Comparison of ENCODE assay signal across 8 cellular contexts in genomic region chr1:59570524-59570923, GRCh38.
DNase-seq lines count a peak whose midpoint lies in the region; ATAC-seq and TF ChIP-seq lines count a peak whose summit lies in the region.

No MANE protein-coding gene starts in this region.

- peaks cover 4% of the 10 kb centered on the region for H3K36me3 Mint-ChIP-seq in activated T-cell treated with anti-CD3 and anti-CD28 coated beads, Interleukin-2, amount 50 U/mL, for 24 hours (ENCODE audit: low read depth)

- H3K4ac ChIP-seq in trophoblast cell (ENCODE audit: low read depth, low read length) = no peak overlapping the region

- no peaks in the 10 kb centered on the region for H3K36me3 ChIP-seq in DND-41 (ENCODE audit: insufficient read depth, low read length)
- H3K36me3 ChIP-seq in trophoblast cell (ENCODE audit: control insufficient read depth in 1 of 2, insufficient read depth in 2 of 2, low read length in 2 of 2) = peaks cover 2% of the 10 kb centered on the region in 2 experiments

- H2BK12ac ChIP-seq in trophoblast cell (ENCODE audit: low read length) = no peak overlapping the region

- peaks cover 59% of the 10 kb centered on the region for H3K4me1 ChIP-seq in DND-41 (ENCODE audit: insufficient read depth, low read length)
- H3K4me1 ChIP-seq in trophoblast cell (ENCODE audit: control insufficient read depth in 1 of 2, insufficient read depth in 2 of 2, low read length in 2 of 2) = peaks cover 0 to 4% of the 10 kb centered on the region in 2 experiments

- no peak overlapping the region for H2BK5ac ChIP-seq in trophoblast cell (ENCODE audit: low read depth, low read length, poor library complexity)

- H4K91ac ChIP-seq in trophoblast cell (ENCODE audit: low read depth, low read length) = peak overlapping the region; percentile 51

- no peak overlapping the region for H2BK120ac ChIP-seq in trophoblast cell (ENCODE audit: insufficient read depth, low read length, poor library complexity)

- peaks cover 30% of the 10 kb centered on the region for H3K4me1 Mint-ChIP-seq in activated T-cell treated with anti-CD3 and anti-CD28 coated beads, Interleukin-2, amount 50 U/mL, for 24 hours (ENCODE audit: low read depth)

- H3K27ac Mint-ChIP-seq in activated T-cell treated with anti-CD3 and anti-CD28 coated beads, Interleukin-2, amount 50 U/mL, for 24 hours = no peak overlapping the region

- peaks cover 2% of the 10 kb centered on the region for H3K79me1 ChIP-seq in trophoblast cell (ENCODE audit: low read length)

- no peak overlapping the region for H2AK5ac ChIP-seq in trophoblast cell (ENCODE audit: low read length)

- H3K4me3 ChIP-seq in DND-41 (ENCODE audit: low read depth in 1 of 2, low read length in 2 of 2) (peak overlapping the region in 1 of 2 experiments; percentile 32; a peak in 2 of 4 replicates), trophoblast cell (ENCODE audit: low read depth, low read length) (no peak overlapping the region)

- H3K9ac ChIP-seq in DND-41 (ENCODE audit: low read depth, low read length) (peak overlapping the region; percentile 33), trophoblast cell (ENCODE audit: low read length) (no peak overlapping the region)

- ATAC-seq in DND-41 (ENCODE audit: insufficient read depth, low read depth) (peak; percentile 97), GM21529 (IDR thresholded peaks at IDR 0.05; ENCODE audit: unreplicated experiment) (peak; percentile 83), SK-N-SH treated with all-trans-retinoic acid at 6 μM for 48 hours (no peak)

- no peak overlapping the region for H3K14ac ChIP-seq in trophoblast cell (ENCODE audit: low read length)

- no peak overlapping the region for H3K23ac ChIP-seq in trophoblast cell (ENCODE audit: low read length)

- no peak overlapping the region for H3K18ac ChIP-seq in trophoblast cell (ENCODE audit: low read length)

- H3K9me3 Mint-ChIP-seq in activated T-cell treated with anti-CD3 and anti-CD28 coated beads, Interleukin-2, amount 50 U/mL, for 24 hours = peaks cover 10% of the 10 kb centered on the region

- no CpG with 5 or more reads among the region's 3 CpGs for WGBS in trophoblast cell (ENCODE audit: extremely low coverage, insufficient coverage, insufficient read length)

- H2AFZ ChIP-seq in DND-41 (ENCODE audit: low read depth, low read length) = no peak overlapping the region
- no peak overlapping the region for H2AFZ ChIP-seq in trophoblast cell (ENCODE audit: insufficient read depth, low read length, poor library complexity)

- peak overlapping the region; percentile 57 for H3K4me2 ChIP-seq in DND-41 (ENCODE audit: insufficient read depth, low read length)
- peak overlapping the region; percentile 5 for H3K4me2 ChIP-seq in trophoblast cell (ENCODE audit: low read length)

- H4K12ac ChIP-seq in trophoblast cell (ENCODE audit: low read depth, low read length) = no peak overlapping the region

- H3K4me3 Mint-ChIP-seq in activated T-cell treated with anti-CD3 and anti-CD28 coated beads, Interleukin-2, amount 50 U/mL, for 24 hours = no peak overlapping the region

- no peak overlapping the region for H4K8ac ChIP-seq in trophoblast cell (ENCODE audit: low read depth, low read length)

- H3K9me3 ChIP-seq in DND-41 (ENCODE audit: insufficient read depth, low read length, severe bottlenecking) (peaks cover 2% of the 10 kb centered on the region), trophoblast cell (ENCODE audit: insufficient read depth, low read depth, low read length) (peaks cover 2% of the 10 kb centered on the region)

- H3K79me2 ChIP-seq in DND-41 (ENCODE audit: insufficient read depth, low read length) = no peaks in the 10 kb centered on the region
- no peaks in the 10 kb centered on the region for H3K79me2 ChIP-seq in trophoblast cell (ENCODE audit: control insufficient read depth, insufficient read depth, low read length, poor library complexity)

- no peaks in the 10 kb centered on the region for H3K27me3 Mint-ChIP-seq in activated T-cell treated with anti-CD3 and anti-CD28 coated beads, Interleukin-2, amount 50 U/mL, for 24 hours

- peak; percentile 81 for DNase-seq in DND-41
- DNase-seq in NAMALWA (ENCODE audit: low spot score) = peak; percentile 8
- peak; percentile 28 for DNase-seq in activated T-cell treated with anti-CD3 and anti-CD28 coated beads, Interleukin-2, amount 50 U/mL, for 24 hours
- DNase-seq in trophoblast cell = no peak
- no peak for DNase-seq in islet precursor cell
- DNase-seq in activated CD8-positive, alpha-beta memory T cell treated with anti-CD3 and anti-CD28 coated beads for 24 hours = no peak

- H4K20me1 ChIP-seq in DND-41 (ENCODE audit: insufficient read depth, low read length) = no peaks in the 10 kb centered on the region

- H3K27me3 ChIP-seq in DND-41 (ENCODE audit: insufficient read depth, low read length, poor library complexity) (no peaks in the 10 kb centered on the region), trophoblast cell (ENCODE audit: insufficient read depth, low read length) (no peaks in the 10 kb centered on the region)

- no peak for TF ChIP-seq CTCF in DND-41 (IDR thresholded peaks at IDR 0.05; ENCODE audit: borderline replicate concordance, extremely low read depth, low read length, poor library complexity, severe bottlenecking)

- H3K27ac ChIP-seq in DND-41 (ENCODE audit: low read length) (peak overlapping the region; percentile 76), trophoblast cell (ENCODE audit: low read depth, low read length) (peak overlapping the region; percentile 52)

TF ChIP-seq in SK-N-SH treated with all-trans-retinoic acid at 6 μM for 48 hours, 23 proteins besides CTCF, POLR2A, EP300 and RAD21 (continues in another document):
- TF ChIP-seq CSRNP3 (CRISPR knock-in tag; IDR thresholded peaks at IDR 0.05) (no peak), POU6F1 (CRISPR knock-in tag; IDR thresholded peaks at IDR 0.05; ENCODE audit: borderline replicate concordance, low read depth) (no peak), PATZ1 (CRISPR knock-in tag; IDR thresholded peaks at IDR 0.05; ENCODE audit: borderline replicate concordance) (no peak), TCF4 (CRISPR knock-in tag; IDR thresholded peaks at IDR 0.05; ENCODE audit: borderline replicate concordance) (no peak), ZNF70 (CRISPR knock-in tag; IDR thresholded peaks at IDR 0.05) (no peak), ZNF565 (CRISPR knock-in tag; conservative IDR thresholded peaks at IDR 0.05; ENCODE audit: low read depth) (no peak), ZFP3 (CRISPR knock-in tag; IDR thresholded peaks at IDR 0.05) (no peak), ZFP30 (CRISPR knock-in tag; IDR thresholded peaks at IDR 0.05) (no peak), ARNTL (CRISPR knock-in tag; IDR thresholded peaks at IDR 0.05; ENCODE audit: borderline replicate concordance, low read depth) (no peak), ISL1 (CRISPR knock-in tag; IDR thresholded peaks at IDR 0.05) (no peak), CSDC2 (CRISPR knock-in tag; IDR thresholded peaks at IDR 0.05) (no peak)
- TF ChIP-seq, protein P1, sequence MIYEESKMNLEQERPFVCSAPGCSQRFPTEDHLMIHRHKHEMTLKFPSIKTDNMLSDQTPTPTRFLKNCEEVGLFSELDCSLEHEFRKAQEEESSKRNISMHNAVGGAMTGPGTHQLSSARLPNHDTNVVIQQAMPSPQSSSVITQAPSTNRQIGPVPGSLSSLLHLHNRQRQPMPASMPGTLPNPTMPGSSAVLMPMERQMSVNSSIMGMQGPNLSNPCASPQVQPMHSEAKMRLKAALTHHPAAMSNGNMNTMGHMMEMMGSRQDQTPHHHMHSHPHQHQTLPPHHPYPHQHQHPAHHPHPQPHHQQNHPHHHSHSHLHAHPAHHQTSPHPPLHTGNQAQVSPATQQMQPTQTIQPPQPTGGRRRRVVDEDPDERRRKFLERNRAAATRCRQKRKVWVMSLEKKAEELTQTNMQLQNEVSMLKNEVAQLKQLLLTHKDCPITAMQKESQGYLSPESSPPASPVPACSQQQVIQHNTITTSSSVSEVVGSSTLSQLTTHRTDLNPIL (CRISPR knock-in tag; IDR thresholded peaks at IDR 0.05; ENCODE audit: low read depth) = no peak

Comparison
In these comparisons a context has a peak if more than half of its experiments do, and no peak if none do; other contexts are left out.
1. DNase-seq: peak in DND-41 (single experiment), NAMALWA (single experiment) and activated T-cell treated with anti-CD3 and anti-CD28 coated beads, Interleukin-2, amount 50 U/mL, for 24 hours (single experiment); none in trophoblast cell (0 of 2), islet precursor cell (single experiment) and activated CD8-positive, alpha-beta memory T cell treated with anti-CD3 and anti-CD28 coated beads for 24 hours (single experiment).